In genomic region chr5:25909163-25909562, GRCh38 we compare ENCODE assay signal across 21 cellular contexts.
"Had no signal": no experiment of that assay in that cellular context is flagged by ENCODE, and none has a peak within 500 bp of the region (broad histone marks: within the 10 kb centered on the region; RNA-seq: fewer than 3 reads in every experiment).

No MANE protein-coding gene starts in this region.

- H3K4me3 Mint-ChIP-seq: endodermal cell, memory B cell, mesothelial cell of epicardium, nephron progenitor cell had no signal

- H3K9me3 Mint-ChIP-seq: endodermal cell, nephron progenitor cell had no signal

- H3K36me3 Mint-ChIP-seq: memory B cell, mesothelial cell of epicardium had no signal

- ATAC-seq: foreskin keratinocyte, left cardiac atrium, lower lobe of right lung, psoas muscle had no signal

- H3K27me3 Mint-ChIP-seq: memory B cell had no signal

- DNase-seq: colonic mucosa; dermis blood vessel endothelial cell; endodermal cell; erythroblast; foreskin keratinocyte; head of caudate nucleus; kidney; left cardiac atrium; left ventricle myocardium inferior; lower lobe of right lung; nephron progenitor cell; psoas muscle; retina; right lobe of liver; stimulated activated CD4-positive, alpha-beta T cell treated with anti-CD3 and anti-CD28 coated beads, Interleukin-2, amount 100 ng/mL, for 24 hours; stimulated activated CD4-positive, alpha-beta T cell treated with anti-CD3 and anti-CD28 coated beads, Interleukin-4, amount 100 ng/mL, for 4 hours; stimulated activated naive CD4-positive, alpha-beta T cell; trophoblast cell; uterus had no signal

- H3K27ac Mint-ChIP-seq: endodermal cell, memory B cell, mesothelial cell of epicardium, nephron progenitor cell had no signal

- H3K4me1 Mint-ChIP-seq: endodermal cell, memory B cell, mesothelial cell of epicardium, nephron progenitor cell had no signal
